ENCODE assay signal across 11 cellular contexts in genomic region chr4:154928640-154929257, GRCh38.
DNase-seq lines count a peak whose midpoint lies in the region; ATAC-seq and TF ChIP-seq lines count a peak whose summit lies in the region.
"Had no signal": no experiment of that assay in that cellular context is flagged by ENCODE, and none has a peak within 500 bp of the region (broad histone marks: within the 10 kb centered on the region; RNA-seq: fewer than 3 reads in every experiment).

No MANE protein-coding gene starts in this region.

- ATAC-seq in HCT116 (peak; percentile 81), GM18867 (IDR thresholded peaks at IDR 0.05; ENCODE audit: unreplicated experiment) (no peak)

- no TSS peak for BruUV-seq in HCT116 (replicated peaks; lab: Mats Ljungman, UMichigan)

- no peaks in the 10 kb centered on the region for H3K36me3 Mint-ChIP-seq in immature natural killer cell

- H3K9me3 ChIP-seq in AG04450 (ENCODE audit: control insufficient read depth, insufficient read depth, low read length) (no peaks in the 10 kb centered on the region), HCT116 (ENCODE audit: control insufficient read depth in 1 of 2, insufficient read depth in 1 of 2, low read depth in 1 of 2, low read length in 2 of 2) (peaks cover 0 to 5% of the 10 kb centered on the region in 2 experiments; a peak in 2 of 4 replicates)

- no peaks in the 10 kb centered on the region for H3K4me1 ChIP-seq in HCT116 (ENCODE audit: control insufficient read depth in 1 of 2, insufficient read depth in 2 of 2, low read length in 2 of 2)

- H3K4me3 ChIP-seq in AG04450 (ENCODE audit: low read depth, low read length) (no peak overlapping the region), HCT116 (replicated peaks in 1 of 2; ENCODE audit: low read depth in 1 of 2, low read length in 2 of 2) (no peak overlapping the region)

- RAD21 ChIA-PET in HCT116 (lab: Charles Lee; ENCODE audit: low non-redundant PET in 1 of 2, low total read pairs in 2 of 2, uncharacterized antibody in 2 of 2, unreplicated experiment in 2 of 2) = interaction anchor here in 1 of 2 experiments (1.8 kb wide), 1 partner anchor 121 kb away, joined by 8 read pairs; no protein-coding TSS in a partner anchor

- TF ChIP-seq POLR2A in HCT116 (IDR thresholded peaks at IDR 0.05; ENCODE audit: borderline replicate concordance, extremely low read depth, insufficient read depth, insufficient read length) = no peak

- H3K27ac Mint-ChIP-seq in immature natural killer cell = no peak overlapping the region
- H3K27ac Mint-ChIP-seq: naive B cell had no signal

- H3K27me3 Mint-ChIP-seq in immature natural killer cell (ENCODE audit: low read depth in 3 of 3) = no peaks in the 10 kb centered on the region
- H3K27me3 Mint-ChIP-seq: naive B cell had no signal

- POLR2A ChIA-PET in AG04450 (lab: Yijun Ruan, JAX) (no interaction called here), HCT116 (lab: Charles Lee) (no interaction called here)

- no peaks in the 10 kb centered on the region for H3K27me3 ChIP-seq in AG04450 (ENCODE audit: control insufficient read depth, insufficient read depth, low read length)
- no peaks in the 10 kb centered on the region for H3K27me3 ChIP-seq in HCT116 (ENCODE audit: insufficient read depth, low read length)

- H3K9me2 ChIP-seq in HCT116 (ENCODE audit: insufficient read depth) = no peaks in the 10 kb centered on the region

- CTCF ChIA-PET in AG04450 (lab: Charles Lee) = interaction anchor here (0.5 to 5.7 kb wide), 9 partner anchors 10 to 518 kb away, joined by 3 to 83 read pairs (median 4); no protein-coding TSS in a partner anchor
- CTCF ChIA-PET in HCT116 (lab: Charles Lee) = interaction anchor here (0.9 to 4.5 kb wide), 13 partner anchors 10 to 423 kb away, joined by 3 to 62 read pairs (median 3); no protein-coding TSS in a partner anchor

- TF ChIP-seq CTCF in AG04450 (IDR thresholded peaks at IDR 0.05; ENCODE audit: low read depth, low read length) = peak; percentile 55
- TF ChIP-seq CTCF in HCT116 (IDR thresholded peaks at IDR 0.05 in 2 of 3, conservative IDR thresholded peaks at IDR 0.05 in 1 of 3; ENCODE audit: borderline replicate concordance in 1 of 3, insufficient read depth in 1 of 3, low read depth in 2 of 3, low read length in 2 of 3) = peak; percentile 55 to 93 (median 63)

- DNase-seq in AG04450 (ENCODE audit: low read depth, low spot score) (peak; percentile 13), HCT116 (ENCODE audit: low read depth, low spot score) (peak; percentile 43), astrocyte of the hippocampus (ENCODE audit: low read depth, low spot score) (peak; percentile 36), islet precursor cell (peak; percentile 61), anterior cingulate cortex (lab: John Stamatoyannopoulos, UW) (no peak), NCI-H2029 treated with DMSO at 0.1 percent for 48 hours (lab: John Stamatoyannopoulos, UW) (no peak), immature natural killer cell (no peak)
- DNase-seq: activated CD4-positive, CD25-positive, alpha-beta regulatory T cell; Karpas-422; naive B cell had no signal

- no peaks in the 10 kb centered on the region for H3K79me2 ChIP-seq in HCT116 (ENCODE audit: insufficient read depth, low read length)

- no peaks in the 10 kb centered on the region for H3K4me1 Mint-ChIP-seq in immature natural killer cell
- H3K4me1 Mint-ChIP-seq: naive B cell had no signal

- no peak overlapping the region for H3K9ac ChIP-seq in HCT116 (ENCODE audit: low read length)

- H3K4me2 ChIP-seq in HCT116 (ENCODE audit: low read length) = no peak overlapping the region

- no peaks in the 10 kb centered on the region for H3K36me3 ChIP-seq in HCT116 (ENCODE audit: control insufficient read depth in 1 of 2, insufficient read depth in 2 of 2, low read length in 2 of 2)

- peak; percentile 85 for TF ChIP-seq RAD21 in HCT116 (IDR thresholded peaks at IDR 0.05; ENCODE audit: low read depth)

- H4K20me1 ChIP-seq in HCT116 (ENCODE audit: insufficient read depth) = no peaks in the 10 kb centered on the region

- no peak overlapping the region for H3K4me3 Mint-ChIP-seq in immature natural killer cell
- H3K4me3 Mint-ChIP-seq: naive B cell had no signal

- peaks cover 9 to 31% (median 13%) of the 10 kb centered on the region in 6 donors for H3K9me3 Mint-ChIP-seq in immature natural killer cell

- intact Hi-C loops in HCT116 (cut with micrococcal nuclease) = loop anchor here (1.0 to 5.0 kb wide), 3 partner anchors 121 to 376 kb away; partner anchors contain the start of gene PLRG1

- H3K27ac ChIP-seq in AG04450 (ENCODE audit: low read depth, low read length) (no peak overlapping the region), HCT116 (ENCODE audit: low read depth, low read length) (no peak overlapping the region)

- peak overlapping the region; percentile 58 for H2AFZ ChIP-seq in HCT116 (ENCODE audit: low read depth, low read length, poor library complexity, severe bottlenecking)

TF ChIP-seq in HCT116, 20 proteins besides CTCF, POLR2A, EP300 and RAD21:
- no peak for TF ChIP-seq EZH2phosphoT487 (IDR thresholded peaks at IDR 0.05; ENCODE audit: borderline replicate concordance)
- no peak for TF ChIP-seq MAX (IDR thresholded peaks at IDR 0.05)
- no peak for TF ChIP-seq YY1 (IDR thresholded peaks at IDR 0.05; ENCODE audit: extremely low read depth, insufficient replicate concordance, low read depth, low read length)

Comparison
In these comparisons a context has a peak if more than half of its experiments do, and no peak if none do; other contexts are left out.
1. DNase-seq: peak in AG04450 (single experiment), HCT116 (single experiment), astrocyte of the hippocampus (single experiment) and islet precursor cell (single experiment); none in anterior cingulate cortex (0 of 58), NCI-H2029 treated with DMSO at 0.1 percent for 48 hours (single experiment) and immature natural killer cell (0 of 3).